1 cellular context compared by ENCODE assay signal in the genomic region with DNA sequence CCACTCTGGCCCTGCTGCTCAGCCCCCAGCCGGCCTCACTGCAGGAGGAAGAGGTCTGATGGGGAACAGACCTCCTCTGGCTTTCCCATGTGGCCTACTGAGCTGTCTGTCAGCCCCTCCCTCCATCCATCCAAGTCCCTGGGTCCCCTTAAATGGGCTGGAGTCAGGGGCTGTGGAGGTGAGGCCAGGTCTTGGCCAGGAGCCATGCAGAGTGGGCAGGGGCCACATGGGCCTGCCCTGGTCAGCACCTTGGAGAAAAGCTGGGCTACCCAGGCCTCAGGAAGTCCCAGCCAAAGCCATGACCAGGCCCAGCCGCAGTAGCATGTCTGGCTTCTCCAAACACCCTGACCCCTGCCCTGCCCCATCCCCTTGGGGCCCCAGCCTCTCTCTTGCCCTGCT.
TF ChIP-seq lines count a peak whose summit lies in the region.

No MANE protein-coding gene starts in this region.

TF ChIP-seq in HEK293, 187 proteins besides CTCF, POLR2A, EP300 and RAD21 (continued from another document):
- TF ChIP-seq, protein P1, sequence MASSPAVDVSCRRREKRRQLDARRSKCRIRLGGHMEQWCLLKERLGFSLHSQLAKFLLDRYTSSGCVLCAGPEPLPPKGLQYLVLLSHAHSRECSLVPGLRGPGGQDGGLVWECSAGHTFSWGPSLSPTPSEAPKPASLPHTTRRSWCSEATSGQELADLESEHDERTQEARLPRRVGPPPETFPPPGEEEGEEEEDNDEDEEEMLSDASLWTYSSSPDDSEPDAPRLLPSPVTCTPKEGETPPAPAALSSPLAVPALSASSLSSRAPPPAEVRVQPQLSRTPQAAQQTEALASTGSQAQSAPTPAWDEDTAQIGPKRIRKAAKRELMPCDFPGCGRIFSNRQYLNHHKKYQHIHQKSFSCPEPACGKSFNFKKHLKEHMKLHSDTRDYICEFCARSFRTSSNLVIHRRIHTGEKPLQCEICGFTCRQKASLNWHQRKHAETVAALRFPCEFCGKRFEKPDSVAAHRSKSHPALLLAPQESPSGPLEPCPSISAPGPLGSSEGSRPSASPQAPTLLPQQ (tag by site-specific recombination; IDR thresholded peaks at IDR 0.05): no peak
- peak; percentile 43 for TF ChIP-seq ZIC2 (tag by site-specific recombination; IDR thresholded peaks at IDR 0.05)
